Comparison of ENCODE assay signal across 8 cellular contexts in the genomic region with DNA sequence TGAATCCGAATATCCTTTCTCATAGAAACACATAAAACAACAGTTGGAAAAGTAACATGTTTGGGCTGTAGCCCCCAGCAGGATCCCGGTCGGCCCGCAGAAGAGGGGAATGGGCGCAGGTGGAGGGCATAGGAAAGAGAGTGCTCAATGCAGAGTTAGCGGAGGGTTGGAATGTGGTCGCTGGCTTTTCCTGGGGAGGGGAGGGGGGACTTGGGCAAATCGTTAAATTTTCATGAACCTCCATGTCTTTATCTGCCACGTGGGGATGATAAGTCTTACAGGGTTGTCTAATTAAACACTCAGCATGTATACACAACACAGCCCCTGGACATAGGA. TPM values are rescaled to one million over a fixed set of nuclear protein-coding genes. Genes with fewer than 3 reads are reported as not detected.
DNase-seq lines count a peak whose midpoint lies in the region; TF ChIP-seq lines count a peak whose summit lies in the region.

No MANE protein-coding gene starts in this region.

- TF ChIP-seq CTCF in nephron (IDR thresholded peaks at IDR 0.05; ENCODE audit: unreplicated experiment in 3 of 3): no peak

- peaks cover 20% of the 10 kb centered on the region for H3K27me3 ChIP-seq in BLaER1

- peaks cover 15% of the 10 kb centered on the region for H3K9me3 ChIP-seq in BLaER1

- H3K9ac ChIP-seq in BLaER1: no peak overlapping the region

- H3K4me2 ChIP-seq in BLaER1: peak overlapping the region; percentile 76

- H3K36me3 ChIP-seq in BLaER1: no peaks in the 10 kb centered on the region

- no peak for DNase-seq in activated gamma-delta T cell (lab: John Stamatoyannopoulos, UW)
- DNase-seq in Ammon's horn (ENCODE audit: low spot score): no peak
- no peak for DNase-seq in NCI-H510A (lab: John Stamatoyannopoulos, UW)
- DNase-seq in NCI-H2107 treated with DMSO at 0.1 percent for 48 hours (lab: John Stamatoyannopoulos, UW; ENCODE audit: unreplicated experiment): no peak

- no peak overlapping the region for H3K27ac ChIP-seq in BLaER1

- no peaks in the 10 kb centered on the region for H3K9me3 Mint-ChIP-seq in IgD-negative memory B cell
- H3K9me3 Mint-ChIP-seq in dendritic cell treated with granulocyte-macrophage colony-stimulating factor and Interleukin-4, amounts not matched to agents 40 ng/mL and 50 ng/mL, for 4 days: no peaks in the 10 kb centered on the region
- H3K9me3 Mint-ChIP-seq in nephron: no peaks in the 10 kb centered on the region

- H3K27me3 Mint-ChIP-seq in IgD-negative memory B cell (no peaks in the 10 kb centered on the region), nephron (ENCODE audit: low read depth) (peaks cover 46% of the 10 kb centered on the region)
- peaks cover 3% of the 10 kb centered on the region for H3K27me3 Mint-ChIP-seq in dendritic cell treated with granulocyte-macrophage colony-stimulating factor and Interleukin-4, amounts not matched to agents 40 ng/mL and 50 ng/mL, for 4 days

- peak overlapping the region; percentile 95 to 99 (median 98) for H3K4me3 Mint-ChIP-seq in IgD-negative memory B cell
- H3K4me3 Mint-ChIP-seq in dendritic cell treated with granulocyte-macrophage colony-stimulating factor and Interleukin-4, amounts not matched to agents 40 ng/mL and 50 ng/mL, for 4 days: peak overlapping the region; percentile 94
- H3K4me3 Mint-ChIP-seq in nephron: peak overlapping the region; percentile 89 to 93 (median 91)

- peaks cover 6% of the 10 kb centered on the region for H3K36me3 Mint-ChIP-seq in IgD-negative memory B cell
- H3K36me3 Mint-ChIP-seq in dendritic cell treated with granulocyte-macrophage colony-stimulating factor and Interleukin-4, amounts not matched to agents 40 ng/mL and 50 ng/mL, for 4 days (ENCODE audit: low read depth): peaks cover 53% of the 10 kb centered on the region
- no peaks in the 10 kb centered on the region for H3K36me3 Mint-ChIP-seq in nephron (ENCODE audit: low read depth)

- H3K27ac Mint-ChIP-seq in IgD-negative memory B cell (peak overlapping the region; percentile 67 to 97 (median 96)), nephron (peak overlapping the region; percentile 69 to 83 (median 77))
- H3K27ac Mint-ChIP-seq in dendritic cell treated with granulocyte-macrophage colony-stimulating factor and Interleukin-4, amounts not matched to agents 40 ng/mL and 50 ng/mL, for 4 days: peak overlapping the region; percentile 95

- peak overlapping the region; percentile 74 for H3K4me3 ChIP-seq in BLaER1

- intact Hi-C loops in dendritic cell treated with granulocyte-macrophage colony-stimulating factor and Interleukin-4, amounts not matched to agents 40 ng/mL and 50 ng/mL, for 4 days (cut with micrococcal nuclease): loop anchor here (5.0 kb wide), 1 partner anchor 37 kb away; no protein-coding TSS in a partner anchor

- H3K4me1 Mint-ChIP-seq in IgD-negative memory B cell (peaks cover 16 to 26% (median 17%) of the 10 kb centered on the region in 3 donors), nephron (peaks cover 8% of the 10 kb centered on the region)
- peaks cover 39% of the 10 kb centered on the region for H3K4me1 Mint-ChIP-seq in dendritic cell treated with granulocyte-macrophage colony-stimulating factor and Interleukin-4, amounts not matched to agents 40 ng/mL and 50 ng/mL, for 4 days (ENCODE audit: low read depth)

- peaks cover 6% of the 10 kb centered on the region; the same call in 1 of the 2 replicates for H3K4me1 ChIP-seq in BLaER1

- no peaks in the 10 kb centered on the region for H4K20me1 ChIP-seq in BLaER1

RNA-seq across cellular contexts. Expression of a gene that starts 0.4 kb away (rescaled TPM):
- 18.0 TPM for polyA plus RNA-seq in IgD-negative memory B cell
